In genomic region chr14:69580009-69580577, GRCh38 we compare ENCODE assay signal across 8 cellular contexts. TPM values are rescaled to one million over a fixed set of nuclear protein-coding genes. Genes with fewer than 3 reads are reported as not detected.
DNase-seq lines count a peak whose midpoint lies in the region; ATAC-seq, FAIRE-seq and TF ChIP-seq lines count a peak whose summit lies in the region.

No MANE protein-coding gene starts in this region.

- peak; percentile 99 for FAIRE-seq in HepG2 (lab: Jason Lieb, UNC)

- no peaks in the 10 kb centered on the region for H3K4me1 ChIP-seq in A673 (ENCODE audit: insufficient read depth, low read length, poor library complexity, severe bottlenecking)
- no peaks in the 10 kb centered on the region for H3K4me1 ChIP-seq in body of pancreas
- peaks cover 17% of the 10 kb centered on the region for H3K4me1 ChIP-seq in HepG2 (ENCODE audit: insufficient read depth, low read length)

- no peaks in the 10 kb centered on the region for H4K20me1 ChIP-seq in HepG2 (ENCODE audit: insufficient read depth, low read length)

- H3K27me3 ChIP-seq in A673 (replicated peaks; ENCODE audit: insufficient read depth, low read depth, low read length, poor library complexity) (peaks cover 34% of the 10 kb centered on the region), body of pancreas (peaks cover 0 to 13% of the 10 kb centered on the region in 2 donors), HepG2 (ENCODE audit: control insufficient read depth in 1 of 2, insufficient read depth in 2 of 2, low read length in 2 of 2) (peaks cover 0 to 21% of the 10 kb centered on the region in 2 experiments; a peak in 2 of 5 replicates)

- no peaks in the 10 kb centered on the region for H3K9me3 ChIP-seq in A673 (ENCODE audit: low read depth, low read length, poor library complexity, severe bottlenecking)
- no peaks in the 10 kb centered on the region for H3K9me3 ChIP-seq in body of pancreas
- H3K9me3 ChIP-seq in HepG2 (ENCODE audit: low read length), result no peaks in the 10 kb centered on the region

- peak; percentile 41 to 59; a peak in 1 of 4 replicates for TF ChIP-seq EP300 in HepG2 (IDR thresholded peaks at IDR 0.05; ENCODE audit: low read depth in 2 of 2, low read length in 2 of 2)
- TF ChIP-seq EP300 in HepG2 (CRISPR knock-in tag; IDR thresholded peaks at IDR 0.05; ENCODE audit: borderline replicate concordance), result peak; percentile 44; the same call in 1 of the 2 replicates

- in situ Hi-C loops in HepG2 (cut with HindIII; ENCODE audit: extremely low pct_ligation_motif_present, low pct_unique_long_range_greater_than_20kb), result loop anchor here (10.0 to 25.0 kb wide), 3 partner anchors 145 to 732 kb away; no protein-coding TSS in a partner anchor

- no peak for TF ChIP-seq POLR2A in body of pancreas (IDR thresholded peaks at IDR 0.05)
- TF ChIP-seq POLR2A in HepG2 (IDR thresholded peaks at IDR 0.05; ENCODE audit: insufficient read depth in 1 of 2, low read depth in 2 of 2, low read length in 2 of 2), result no peak

- H3K4me3 ChIP-seq in A673 (ENCODE audit: low read depth, low read length, poor library complexity, severe bottlenecking) (no peak overlapping the region), body of pancreas (no peak overlapping the region), HepG2 (replicated peaks in 1 of 3; ENCODE audit: insufficient read depth in 1 of 3, low read depth in 2 of 3, low read length in 3 of 3) (no peak overlapping the region)

- POLR2A ChIA-PET in A673 (lab: Charles Lee; ENCODE audit: low non-redundant PET) (no interaction called here), HepG2 (lab: Yijun Ruan, JAX) (interaction anchor here (1.0 to 1.4 kb wide), 4 partner anchors 28 to 308 kb away, joined by 3 to 5 read pairs (median 4); partner anchors contain the start of genes ERH, SLC39A9 and SRSF5)

- intact Hi-C loops in A673 (cut with micrococcal nuclease; ENCODE audit: unreplicated experiment), result loop anchor here (5.0 kb wide), 1 partner anchor 447 kb away; no protein-coding TSS in a partner anchor
- intact Hi-C loops in body of pancreas (cut with DNase I), result no loop called here
- intact Hi-C loops in HepG2 (cut with micrococcal nuclease; ENCODE audit: unreplicated experiment), result loop anchor here (1.0 to 2.0 kb wide), 2 partner anchors 23 to 738 kb away; no protein-coding TSS in a partner anchor

- peak; percentile 74; the same call in 1 of the 2 replicates for TF ChIP-seq RAD21 in HepG2 (CRISPR knock-in tag; IDR thresholded peaks at IDR 0.05)

- peak overlapping the region; percentile 41 for H3K4me2 ChIP-seq in HepG2 (ENCODE audit: low read depth, low read length)

- H3K79me2 ChIP-seq in HepG2 (ENCODE audit: insufficient read depth, low read length), result no peaks in the 10 kb centered on the region

- TF ChIP-seq CTCF in A673 (conservative IDR thresholded peaks at IDR 0.05; ENCODE audit: low read depth, low read length) (peak; percentile 73), GM12872 (IDR thresholded peaks at IDR 0.05; ENCODE audit: insufficient read depth, low read depth, low read length) (peak; percentile 71), body of pancreas (IDR thresholded peaks at IDR 0.05) (peak in 4 of 7 experiments; percentile 6 to 26 (median 18)), HepG2 (CRISPR knock-in tag; IDR thresholded peaks at IDR 0.05) (peak; percentile 89)

- no peak overlapping the region for H2AFZ ChIP-seq in HepG2 (ENCODE audit: low read length)

- ATAC-seq in body of pancreas, result peak; percentile 64
- ATAC-seq in HepG2, result peak; percentile 97
- no peak for ATAC-seq in GM18867 (IDR thresholded peaks at IDR 0.05; ENCODE audit: unreplicated experiment)
- ATAC-seq in GM21515 (IDR thresholded peaks at IDR 0.05; ENCODE audit: unreplicated experiment), result no peak

- DNase-seq in A673 (ENCODE audit: low spot score), result peak; percentile 74
- peak; percentile 21 for DNase-seq in NCI-H460 (ENCODE audit: extremely low read depth, low read depth)
- peak in 3 of 4 donors; percentile 19 to 51 (median 35) for DNase-seq in body of pancreas
- peak; percentile 95 for DNase-seq in HepG2 (ENCODE audit: low spot score)
- no peak for DNase-seq in foreskin melanocyte

- H3K27ac ChIP-seq in A673 (ENCODE audit: low read depth, low read length, poor library complexity, severe bottlenecking) (no peak overlapping the region), body of pancreas (no peak overlapping the region), HepG2 (ENCODE audit: extremely low read length, insufficient read depth, low read length) (peak overlapping the region; percentile 47)

- no TSS peak for BruUV-seq in A673 (replicated peaks; lab: Mats Ljungman, UMichigan)
- BruUV-seq in HepG2 (replicated peaks; lab: Mats Ljungman, UMichigan), result no TSS peak

- 35 to 41% methylated on average over 5 to 7 of the region's 7 CpGs for WGBS in body of pancreas, 2 donors
- 0% methylated on average over 7 of the region's 7 CpGs for WGBS in HepG2 (ENCODE audit: low lambda C conversion rate)

- H3K36me3 ChIP-seq in A673 (ENCODE audit: insufficient read depth, low read length, poor library complexity, severe bottlenecking) (no peaks in the 10 kb centered on the region), body of pancreas (replicated peaks in 1 of 2; ENCODE audit: insufficient read depth in 1 of 2, low read depth in 2 of 2) (no peaks in the 10 kb centered on the region), HepG2 (replicated peaks in 1 of 2; ENCODE audit: control insufficient read depth in 1 of 2, insufficient read depth in 2 of 2, low read length in 2 of 2) (no peaks in the 10 kb centered on the region)

- CTCF ChIA-PET in A673 (lab: Charles Lee), result interaction anchor here (0.6 to 1.2 kb wide), 4 partner anchors 16 to 298 kb away, joined by 3 to 4 read pairs (median 3); no protein-coding TSS in a partner anchor
- CTCF ChIA-PET in HepG2 (lab: Yijun Ruan, JAX; ENCODE audit: low intra/inter-chr PET ratio, low total read pairs), result interaction anchor here (1.2 kb wide), 1 partner anchor 147 kb away, joined by 6 read pairs; no protein-coding TSS in a partner anchor

- H3K9ac ChIP-seq in HepG2 (ENCODE audit: insufficient read depth, low read depth, low read length), result no peak overlapping the region

RNA-seq across cellular contexts. Expression of gene CCDC177, which starts 5.4 kb away (rescaled TPM):
- total RNA-seq in A673 (2021) (0.09 TPM in 1 of 2 replicates, not detected in the other), body of pancreas (not detected), HepG2 (2016; rRNA removed; fragmentation: Illumina TruSeq; extraction: Trizol) (not detected in 2 replicates)
- not detected in 2 replicates for total RNA-seq in NCI-H460 (2014; rRNA removed; shearing (Covaris generic))
- polyA plus RNA-seq in NCI-H460 (2014; cell fraction: nucleus; rRNA removed), result not detected in 2 replicates
- not detected in 2 replicates for total RNA-seq in HepG2 (2016; cell fraction: cytosol; rRNA removed; fragmentation: Illumina TruSeq; extraction: Trizol; ENCODE audit: low read depth)
- not detected in 2 replicates for total RNA-seq in HepG2 (2016; cell fraction: insoluble cytoplasmic fraction; rRNA removed; fragmentation: Illumina TruSeq; extraction: Trizol)
- total RNA-seq in HepG2 (2016; cell fraction: membrane; rRNA removed; fragmentation: Illumina TruSeq; extraction: Trizol), result not detected in 2 replicates
- not detected in 2 replicates for total RNA-seq in HepG2 (2016; cell fraction: nucleus; rRNA removed; fragmentation: Illumina TruSeq; extraction: Trizol)
- not detected in 2 replicates for polyA plus RNA-seq in HepG2 (2011; rRNA removed)
- polyA plus RNA-seq in HepG2 (2011; cell fraction: cytosol; rRNA removed), result not detected in 2 replicates
- polyA plus RNA-seq in HepG2 (2011; cell fraction: nucleus; rRNA removed), result not detected in 2 replicates
- not detected in 2 replicates for polyA plus RNA-seq in HepG2 (2012)
- polyA plus RNA-seq in HepG2 (2016; cell fraction: cytosol; fragmentation: Illumina TruSeq; extraction: Trizol; ENCODE audit: low read depth), result not detected in 2 replicates
- polyA plus RNA-seq in HepG2 (2016; cell fraction: insoluble cytoplasmic fraction; fragmentation: Illumina TruSeq; extraction: Trizol; ENCODE audit: low read depth), result not detected in 2 replicates
- not detected in 2 replicates for polyA plus RNA-seq in HepG2 (2016; cell fraction: membrane; fragmentation: Illumina TruSeq; extraction: Trizol; ENCODE audit: low read depth)
- not detected in 2 replicates for polyA plus RNA-seq in HepG2 (2016; cell fraction: nucleus; fragmentation: Illumina TruSeq; extraction: Trizol; ENCODE audit: insufficient read depth, low read depth)
- polyA minus RNA-seq in HepG2 (2011; rRNA and poly(A)+ RNA removed; ENCODE audit: low replicate concordance), result 0.33 TPM in 1 of 2 replicates, not detected in the other
- not detected in 2 replicates for polyA minus RNA-seq in HepG2 (2011; cell fraction: cytosol; rRNA and poly(A)+ RNA removed)
- polyA minus RNA-seq in HepG2 (2011; cell fraction: nucleus; rRNA and poly(A)+ RNA removed), result not detected in 2 replicates

RNA-seq across cellular contexts. Expression of gene SUSD6, which starts 31.3 kb away (rescaled TPM):
- 9.2 and 13.1 TPM in 2 replicates for total RNA-seq in A673 (2021)
- total RNA-seq in NCI-H460 (2014; rRNA removed; shearing (Covaris generic)), result 4.9 and 5.1 TPM in 2 replicates
- 1.8 and 4.8 TPM in 2 replicates for polyA plus RNA-seq in NCI-H460 (2014; cell fraction: nucleus; rRNA removed)
- total RNA-seq in body of pancreas, result 10 to 100 TPM; 24.6 to 25.1 TPM
- 4.8 and 7.2 TPM in 2 replicates for total RNA-seq in HepG2 (2016; rRNA removed; fragmentation: Illumina TruSeq; extraction: Trizol)
- 0.53 and 0.71 TPM in 2 replicates for total RNA-seq in HepG2 (2016; cell fraction: cytosol; rRNA removed; fragmentation: Illumina TruSeq; extraction: Trizol; ENCODE audit: low read depth)
- 3.7 and 7.0 TPM in 2 replicates for total RNA-seq in HepG2 (2016; cell fraction: insoluble cytoplasmic fraction; rRNA removed; fragmentation: Illumina TruSeq; extraction: Trizol)
- total RNA-seq in HepG2 (2016; cell fraction: membrane; rRNA removed; fragmentation: Illumina TruSeq; extraction: Trizol), result 2.4 and 2.6 TPM in 2 replicates
- total RNA-seq in HepG2 (2016; cell fraction: nucleus; rRNA removed; fragmentation: Illumina TruSeq; extraction: Trizol), result 11.6 and 12.8 TPM in 2 replicates
- 7.4 and 9.4 TPM in 2 replicates for polyA plus RNA-seq in HepG2 (2011; rRNA removed)
- 3.9 and 4.6 TPM in 2 replicates for polyA plus RNA-seq in HepG2 (2011; cell fraction: cytosol; rRNA removed)
- 17.5 and 19.4 TPM in 2 replicates for polyA plus RNA-seq in HepG2 (2011; cell fraction: nucleus; rRNA removed)
- polyA plus RNA-seq in HepG2 (2012), result 5.8 and 6.9 TPM in 2 replicates
- polyA plus RNA-seq in HepG2 (2016; cell fraction: cytosol; fragmentation: Illumina TruSeq; extraction: Trizol; ENCODE audit: low read depth), result 0.43 and 0.46 TPM in 2 replicates
- polyA plus RNA-seq in HepG2 (2016; cell fraction: insoluble cytoplasmic fraction; fragmentation: Illumina TruSeq; extraction: Trizol; ENCODE audit: low read depth), result 3.1 and 3.3 TPM in 2 replicates
- polyA plus RNA-seq in HepG2 (2016; cell fraction: membrane; fragmentation: Illumina TruSeq; extraction: Trizol; ENCODE audit: low read depth), result 0.96 and 1.2 TPM in 2 replicates
- 14.7 and 15.5 TPM in 2 replicates for polyA plus RNA-seq in HepG2 (2016; cell fraction: nucleus; fragmentation: Illumina TruSeq; extraction: Trizol; ENCODE audit: insufficient read depth, low read depth)
- polyA minus RNA-seq in HepG2 (2011; rRNA and poly(A)+ RNA removed; ENCODE audit: low replicate concordance), result 7.6 and 16.1 TPM in 2 replicates
- polyA minus RNA-seq in HepG2 (2011; cell fraction: cytosol; rRNA and poly(A)+ RNA removed), result 5.3 and 6.9 TPM in 2 replicates
- polyA minus RNA-seq in HepG2 (2011; cell fraction: nucleus; rRNA and poly(A)+ RNA removed), result 12.5 and 13.1 TPM in 2 replicates

Comparison
In these comparisons a context has a peak if more than half of its experiments do, and no peak if none do; other contexts are left out.
1. CTCF ChIP-seq: peak in every context shown above with its lines; median percentile 89 in HepG2; 73 in A673; 71 in GM12872; 18 in body of pancreas.
2. ATAC-seq: peak in body of pancreas (single experiment) and HepG2 (single experiment); none in GM18867 (single experiment) and GM21515 (single experiment).